In genomic region chr20:17062712-17063111, GRCh38 we compare ENCODE assay signal across 3 cellular contexts.
TF ChIP-seq lines count a peak whose summit lies in the region.

No MANE protein-coding gene starts in this region.

TF ChIP-seq in A549, 52 proteins besides CTCF, POLR2A, EP300 and RAD21:
- TF ChIP-seq MAFK (IDR thresholded peaks at IDR 0.05; ENCODE audit: partially characterized antibody) (peak; percentile 90), NFE2L2 (conservative IDR thresholded peaks at IDR 0.05; ENCODE audit: low read length) (no peak), ZC3H11A (IDR thresholded peaks at IDR 0.05) (no peak)

TF ChIP-seq in IMR-90, 13 proteins besides CTCF, POLR2A, EP300 and RAD21:
- peak; percentile 84 for TF ChIP-seq MAFK (IDR thresholded peaks at IDR 0.05; ENCODE audit: low read depth, low read length)
- no peak for TF ChIP-seq MXI1 (IDR thresholded peaks at IDR 0.05; ENCODE audit: borderline replicate concordance, low read depth, low read length)
TF ChIP-seq in IMR-90: peak in this region for 1.

TF ChIP-seq in H1, 55 proteins besides CTCF, POLR2A, EP300 and RAD21:
- peak; percentile 65; the same call in 1 of the 2 replicates for TF ChIP-seq MAFK (IDR thresholded peaks at IDR 0.05; ENCODE audit: low read depth, low read length)
- TF ChIP-seq SP4 (IDR thresholded peaks at IDR 0.05; ENCODE audit: low read length): no peak
